17 cellular contexts compared by ENCODE assay signal in the genomic region with DNA sequence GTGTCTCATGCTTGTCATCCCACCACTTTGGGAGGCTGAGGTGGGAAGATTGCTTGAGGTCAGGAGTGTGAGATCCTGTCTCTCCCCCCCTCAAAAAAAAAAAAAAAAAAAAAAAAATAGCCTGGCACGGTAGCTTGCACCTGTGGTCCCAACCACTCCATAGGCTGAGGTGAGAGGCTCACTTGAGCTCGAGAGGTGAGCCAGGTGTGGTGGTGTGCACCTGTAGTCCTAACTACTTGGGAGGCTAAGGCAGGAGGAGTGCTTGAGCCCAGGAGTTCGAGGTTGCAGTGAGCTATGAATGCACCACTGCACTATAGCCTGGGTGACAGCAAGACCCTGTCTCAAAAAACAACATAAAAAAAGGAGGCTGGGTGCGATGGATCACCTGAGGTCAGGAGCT. TPM values are rescaled to one million over a fixed set of nuclear protein-coding genes. Genes with fewer than 3 reads are reported as not detected.
DNase-seq lines count a peak whose midpoint lies in the region; ATAC-seq, FAIRE-seq and TF ChIP-seq lines count a peak whose summit lies in the region.
"Had no signal": no experiment of that assay in that cellular context is flagged by ENCODE, and none has a peak within 500 bp of the region (broad histone marks: within the 10 kb centered on the region; RNA-seq: fewer than 3 reads in every experiment).

No MANE protein-coding gene starts in this region.

- WGBS in GM12878 (ENCODE audit: insufficient coverage, insufficient replicate concordance, low lambda C conversion rate, missing lambda C conversion rate) = 86% methylated on average over 4 of the region's 4 CpGs

- no peak overlapping the region for H3K4me3 ChIP-seq in GM12878
- H3K4me3 ChIP-seq: HAP-1 had no signal

- peaks cover 23% of the 10 kb centered on the region for H3K36me3 Mint-ChIP-seq in natural killer cell
- H3K36me3 Mint-ChIP-seq in natural killer cell treated with Interleukin-12 subunit alpha and Interleukin-12 subunit beta and Interleukin-15 and Interleukin-18, amount 100 ng/mL, for 72 hours = peaks cover 32% of the 10 kb centered on the region
- H3K36me3 Mint-ChIP-seq in stimulated activated naive B cell treated with anti-CD40 and anti-IgM and Interleukin-4, amounts not matched to agents 10 μg/mL and 1 μg/mL and 100 μg/mL, for 72 hours = peaks cover 15 to 60% of the 10 kb centered on the region in 2 donors

- no peaks in the 10 kb centered on the region for H3K4me1 ChIP-seq in GM12878 (ENCODE audit: control insufficient read depth, insufficient read depth, low read length)
- H3K4me1 ChIP-seq: HAP-1 had no signal

- peak; percentile 56 for DNase-seq in DMS53 (lab: John Stamatoyannopoulos, UW)
- DNase-seq in DMS53 treated with DMSO at 0.1 percent for 48 hours (lab: John Stamatoyannopoulos, UW; ENCODE audit: unreplicated experiment) = no peak
- no peak for DNase-seq in natural killer cell
- DNase-seq in natural killer cell treated with Interleukin-12 subunit alpha and Interleukin-12 subunit beta and Interleukin-15 and Interleukin-18, amount 100 ng/mL, for 72 hours (ENCODE audit: low spot score) = no peak
- DNase-seq in GM12878 (ENCODE audit: low read depth, low spot score) = no peak
- no peak for DNase-seq in stimulated activated naive B cell treated with anti-CD40 and anti-IgM and Interleukin-4, amounts not matched to agents 10 μg/mL and 1 μg/mL and 100 μg/mL, for 72 hours
- no peak for DNase-seq in GOT3 (lab: John Stamatoyannopoulos, UW)
- DNase-seq: MV-4-11, NCI-H1436 treated with DMSO at 0.1 percent for 48 hours, NCI-H2029 treated with DMSO at 0.1 percent for 48 hours, NCI-H2171 treated with DMSO at 0.1 percent for 48 hours, NCI-H510A, NCI-H82, SHP77 treated with DMSO at 0.1 percent for 48 hours had no signal

- TF ChIP-seq RAD21 in GM12878 (IDR thresholded peaks at IDR 0.05; ENCODE audit: insufficient read depth, low read depth, low read length) = no peak

- no peaks in the 10 kb centered on the region for H4K20me1 ChIP-seq in GM12878 (ENCODE audit: control insufficient read depth, insufficient read depth)

- H3K27ac ChIP-seq in GM12878 (ENCODE audit: control insufficient read depth, insufficient read depth) = no peak overlapping the region

- peaks cover 7 to 28% of the 10 kb centered on the region in 2 experiments for H3K36me3 ChIP-seq in GM12878 (ENCODE audit: control insufficient read depth in 2 of 2, insufficient read depth in 2 of 2, low read length in 1 of 2)

- intact Hi-C loops in natural killer cell (cut with micrococcal nuclease) (no loop called here), GM12878 (cut with micrococcal nuclease; ENCODE audit: unreplicated experiment) (no loop called here)

- peak; percentile 35 for FAIRE-seq in GM12878 (lab: Jason Lieb, UNC)
- FAIRE-seq: GM19239 had no signal

- H3K27me3 ChIP-seq in GM12878 (replicated peaks in 1 of 2; ENCODE audit: control insufficient read depth in 2 of 2, insufficient read depth in 2 of 2, low read length in 1 of 2) = no peaks in the 10 kb centered on the region

- H3K9me3 ChIP-seq in GM12878 (replicated peaks; ENCODE audit: control insufficient read depth, insufficient read depth, low read length) = no peaks in the 10 kb centered on the region
- H3K9me3 ChIP-seq: HAP-1 had no signal

- H3K27ac Mint-ChIP-seq in natural killer cell = peak overlapping the region; percentile 31 to 65
- peak overlapping the region in 1 of 2 donors; percentile 18 for H3K27ac Mint-ChIP-seq in natural killer cell treated with Interleukin-12 subunit alpha and Interleukin-12 subunit beta and Interleukin-15 and Interleukin-18, amount 100 ng/mL, for 72 hours
- H3K27ac Mint-ChIP-seq in stimulated activated naive B cell treated with anti-CD40 and anti-IgM and Interleukin-4, amounts not matched to agents 10 μg/mL and 1 μg/mL and 100 μg/mL, for 72 hours = peak overlapping the region; percentile 80

- H3K4me2 ChIP-seq in GM12878 (ENCODE audit: control insufficient read depth, insufficient read depth) = no peak overlapping the region

- H3K4me1 Mint-ChIP-seq in natural killer cell = peaks cover 29 to 43% of the 10 kb centered on the region in 2 donors
- peaks cover 24 to 30% of the 10 kb centered on the region in 2 donors for H3K4me1 Mint-ChIP-seq in natural killer cell treated with Interleukin-12 subunit alpha and Interleukin-12 subunit beta and Interleukin-15 and Interleukin-18, amount 100 ng/mL, for 72 hours (ENCODE audit: low read depth in 2 of 2)
- H3K4me1 Mint-ChIP-seq in stimulated activated naive B cell treated with anti-CD40 and anti-IgM and Interleukin-4, amounts not matched to agents 10 μg/mL and 1 μg/mL and 100 μg/mL, for 72 hours = peaks cover 11 to 16% of the 10 kb centered on the region in 2 donors

- no peaks in the 10 kb centered on the region for H3K9me3 Mint-ChIP-seq in natural killer cell
- no peaks in the 10 kb centered on the region for H3K9me3 Mint-ChIP-seq in natural killer cell treated with Interleukin-12 subunit alpha and Interleukin-12 subunit beta and Interleukin-15 and Interleukin-18, amount 100 ng/mL, for 72 hours
- H3K9me3 Mint-ChIP-seq in stimulated activated naive B cell treated with anti-CD40 and anti-IgM and Interleukin-4, amounts not matched to agents 10 μg/mL and 1 μg/mL and 100 μg/mL, for 72 hours = no peaks in the 10 kb centered on the region

- BruUV-seq in GM12878 (replicated peaks; lab: Mats Ljungman, UMichigan) = no TSS peak

- ATAC-seq in natural killer cell (no peak), GM12878 (no peak), GM21786 (IDR thresholded peaks at IDR 0.05; ENCODE audit: unreplicated experiment) (no peak)
- ATAC-seq in natural killer cell treated with Interleukin-12 subunit alpha and Interleukin-12 subunit beta and Interleukin-15 and Interleukin-18, amount 100 ng/mL, for 72 hours = no peak
- no peak for ATAC-seq in stimulated activated naive B cell treated with anti-CD40 and anti-IgM and Interleukin-4, amounts not matched to agents 10 μg/mL and 1 μg/mL and 100 μg/mL, for 72 hours (replicated peaks)

- POLR2A ChIA-PET in GM12878 (lab: Charles Lee) = interaction anchor here (0.6 kb wide), 2 partner anchors 772 to 787 kb away, joined by 3 to 4 read pairs; no protein-coding TSS in a partner anchor

- RAD21 ChIA-PET in GM12878 (lab: Charles Lee; ENCODE audit: unreplicated experiment) = interaction anchor here (0.6 kb wide), 1 partner anchor 60 kb away, joined by 3 read pairs; no protein-coding TSS in a partner anchor

- TF ChIP-seq EP300 in GM12878 (IDR thresholded peaks at IDR 0.05; ENCODE audit: borderline replicate concordance in 1 of 2, control insufficient read depth in 1 of 2, low read depth in 2 of 2, low read length in 2 of 2) = no peak

- CTCF ChIA-PET in GM12878 (lab: Yijun Ruan, JAX) = interaction anchor here (0.9 kb wide), 1 partner anchor 9 kb away, joined by 4 read pairs; no protein-coding TSS in a partner anchor

- no peaks in the 10 kb centered on the region for H3K27me3 Mint-ChIP-seq in natural killer cell (ENCODE audit: low read depth in 2 of 2)
- H3K27me3 Mint-ChIP-seq in natural killer cell treated with Interleukin-12 subunit alpha and Interleukin-12 subunit beta and Interleukin-15 and Interleukin-18, amount 100 ng/mL, for 72 hours = no peaks in the 10 kb centered on the region
- no peaks in the 10 kb centered on the region for H3K27me3 Mint-ChIP-seq in stimulated activated naive B cell treated with anti-CD40 and anti-IgM and Interleukin-4, amounts not matched to agents 10 μg/mL and 1 μg/mL and 100 μg/mL, for 72 hours

- in situ Hi-C loops in GM12878 (cut with MboI) = no loop called here

- no peak for TF ChIP-seq CTCF in natural killer cell (IDR thresholded peaks at IDR 0.05)
- no peak for TF ChIP-seq CTCF in GM12878 (IDR thresholded peaks at IDR 0.05 in 2 of 3, conservative IDR thresholded peaks at IDR 0.05 in 1 of 3; ENCODE audit: control insufficient read depth in 2 of 3, extremely low read depth in 1 of 3, insufficient read depth in 1 of 3, low read depth in 3 of 3, low read length in 3 of 3)

- no peak overlapping the region for H2AFZ ChIP-seq in GM12878 (ENCODE audit: control insufficient read depth, low read depth, low read length)

- H3K4me3 Mint-ChIP-seq in natural killer cell = no peak overlapping the region
- H3K4me3 Mint-ChIP-seq in natural killer cell treated with Interleukin-12 subunit alpha and Interleukin-12 subunit beta and Interleukin-15 and Interleukin-18, amount 100 ng/mL, for 72 hours = no peak overlapping the region
- H3K4me3 Mint-ChIP-seq in stimulated activated naive B cell treated with anti-CD40 and anti-IgM and Interleukin-4, amounts not matched to agents 10 μg/mL and 1 μg/mL and 100 μg/mL, for 72 hours = no peak overlapping the region

- SMC1A ChIA-PET in GM12878 (lab: Charles Lee; ENCODE audit: uncharacterized antibody, unreplicated experiment) = no interaction called here

- TF ChIP-seq POLR2A in GM12878 (IDR thresholded peaks at IDR 0.05; ENCODE audit: low read depth, low read length) = 0 out of 2 replicates have a peak, but pooled peaks have one; percentile 25

- H3K79me2 ChIP-seq in GM12878 (ENCODE audit: control insufficient read depth, insufficient read depth, low read length) = peaks cover 7% of the 10 kb centered on the region

- no peak overlapping the region for H3K9ac ChIP-seq in GM12878 (ENCODE audit: control insufficient read depth, insufficient read depth, low read length)

RNA-seq across cellular contexts. Expression of gene ETF1, which starts 9.7 kb away (rescaled TPM):
- total RNA-seq in natural killer cell (100 to 1,000 TPM; 135 to 189 (median 136) TPM), GM12878 (2014; rRNA removed) (98.2 and 109 TPM in 2 replicates), GM12878 (2014; rRNA removed; fragmentation: Illumina TruSeq; extraction: Trizol) (110 and 128 TPM in 2 replicates), GM12878 (2021) (130 and 138 TPM in 2 replicates)
- total RNA-seq in natural killer cell treated with Interleukin-12 subunit alpha and Interleukin-12 subunit beta and Interleukin-15 and Interleukin-18, amount 100 ng/mL, for 72 hours = 100 to 1,000 TPM; 150 to 167 TPM
- total RNA-seq in GM12878 (2013; cell fraction: nucleolus; rRNA removed) = 30.4 and 34.7 TPM in 2 replicates
- 45.0 TPM for polyA plus RNA-seq in GM12878 (2011; ENCODE audit: low read depth)
- polyA plus RNA-seq in GM12878 (2011; rRNA removed) (77.4 and 106 TPM in 2 replicates), GM12878 (2014; fragmentation: Illumina TruSeq; extraction: Trizol) (145 and 187 TPM in 2 replicates), GM12878 (2014; fragmentation: Nextera tagmentation; extraction: Ambion mirVana) (10 to 100 TPM; 29.8 to 44.9 TPM), GM12878 (2014; rRNA removed) (84.5 and 123 TPM in 2 replicates), GM12878 (2016; fragmentation: Nextera tagmentation; extraction: Ambion mirVana) (100 to 1,000 TPM; 106 to 111 TPM)
- 38.1 and 39.0 TPM in 2 replicates for polyA plus RNA-seq in GM12878 (2011; cell fraction: cytosol; rRNA removed)
- 31.6 and 37.7 TPM in 2 replicates for polyA plus RNA-seq in GM12878 (2011; cell fraction: nucleus; rRNA removed)
- 51.8 and 57.1 TPM in 2 replicates for polyA plus RNA-seq in GM12878 (2012)
- 72.4 and 95.8 TPM in 2 replicates for polyA minus RNA-seq in GM12878 (2011; rRNA and poly(A)+ RNA removed)
- polyA minus RNA-seq in GM12878 (2011; cell fraction: cytosol; rRNA and poly(A)+ RNA removed) = 24.5 and 33.8 TPM in 2 replicates
- polyA minus RNA-seq in GM12878 (2011; cell fraction: nucleus; rRNA and poly(A)+ RNA removed) = 15.0 and 19.1 TPM in 2 replicates

RNA-seq across cellular contexts. Expression of gene HSPA9, which starts 22.5 kb away (rescaled TPM):
- total RNA-seq in natural killer cell = 100 to 1,000 TPM; 272 to 308 (median 308) TPM
- total RNA-seq in natural killer cell treated with Interleukin-12 subunit alpha and Interleukin-12 subunit beta and Interleukin-15 and Interleukin-18, amount 100 ng/mL, for 72 hours = 100 to 1,000 TPM; 337 to 473 TPM
- total RNA-seq in GM12878 (2013; cell fraction: nucleolus; rRNA removed) = 198 and 218 TPM in 2 replicates
- 412 and 440 TPM in 2 replicates for total RNA-seq in GM12878 (2014; rRNA removed)
- total RNA-seq in GM12878 (2014; rRNA removed; fragmentation: Illumina TruSeq; extraction: Trizol) = 386 and 395 TPM in 2 replicates
- 307 and 347 TPM in 2 replicates for total RNA-seq in GM12878 (2021)
- 185 TPM for polyA plus RNA-seq in GM12878 (2011; ENCODE audit: low read depth)
- 253 and 311 TPM in 2 replicates for polyA plus RNA-seq in GM12878 (2011; rRNA removed)
- 199 and 201 TPM in 2 replicates for polyA plus RNA-seq in GM12878 (2011; cell fraction: cytosol; rRNA removed)
- 151 and 212 TPM in 2 replicates for polyA plus RNA-seq in GM12878 (2011; cell fraction: nucleus; rRNA removed)
- 147 and 164 TPM in 2 replicates for polyA plus RNA-seq in GM12878 (2012)
- 357 and 449 TPM in 2 replicates for polyA plus RNA-seq in GM12878 (2014; fragmentation: Illumina TruSeq; extraction: Trizol)
- polyA plus RNA-seq in GM12878 (2014; fragmentation: Nextera tagmentation; extraction: Ambion mirVana) = 100 to 1,000 TPM; 145 to 294 TPM
- 329 and 337 TPM in 2 replicates for polyA plus RNA-seq in GM12878 (2014; rRNA removed)
- 100 to 1,000 TPM; 440 to 455 TPM for polyA plus RNA-seq in GM12878 (2016; fragmentation: Nextera tagmentation; extraction: Ambion mirVana)
- 326 and 330 TPM in 2 replicates for polyA minus RNA-seq in GM12878 (2011; rRNA and poly(A)+ RNA removed)
- 143 and 157 TPM in 2 replicates for polyA minus RNA-seq in GM12878 (2011; cell fraction: cytosol; rRNA and poly(A)+ RNA removed)
- 87.9 and 144 TPM in 2 replicates for polyA minus RNA-seq in GM12878 (2011; cell fraction: nucleus; rRNA and poly(A)+ RNA removed)
